Comparison of ENCODE assay signal across 1 cellular context in genomic region chr3:45065373-45065720, GRCh38.
TF ChIP-seq lines count a peak whose summit lies in the region.

No MANE protein-coding gene starts in this region.

TF ChIP-seq in HCT116, 20 proteins besides CTCF, POLR2A, EP300 and RAD21 (continued from another document):
- TF ChIP-seq REST (IDR thresholded peaks at IDR 0.05; ENCODE audit: low read depth) (no peak), MAX (IDR thresholded peaks at IDR 0.05) (no peak), EZH2 (IDR thresholded peaks at IDR 0.05) (no peak), TCF7L2 (IDR thresholded peaks at IDR 0.05; ENCODE audit: borderline replicate concordance, extremely low read depth, insufficient read depth, insufficient read length) (no peak), FOSL1 (IDR thresholded peaks at IDR 0.05; ENCODE audit: low read depth) (no peak), ELF1 (IDR thresholded peaks at IDR 0.05; ENCODE audit: borderline replicate concordance, low read depth) (no peak)
